ENCODE assay signal across 13 cellular contexts in genomic region chr12:102350070-102350469, GRCh38.
DNase-seq lines count a peak whose midpoint lies in the region; ATAC-seq, FAIRE-seq and TF ChIP-seq lines count a peak whose summit lies in the region.
"Had no signal": no experiment of that assay in that cellular context is flagged by ENCODE, and none has a peak within 500 bp of the region (broad histone marks: within the 10 kb centered on the region; RNA-seq: fewer than 3 reads in every experiment).

No MANE protein-coding gene starts in this region.

- DNase-seq in D341Med (ENCODE audit: low spot score) (peak; percentile 55), D721Med (ENCODE audit: insufficient read length, low spot score) (no peak), esophagus muscularis mucosa (ENCODE audit: extremely low spot score) (peak; percentile 10), retinal pigment epithelial cell (ENCODE audit: low read depth) (peak; percentile 14), DMS53 (lab: John Stamatoyannopoulos, UW) (no peak)
- DNase-seq in naive thymus-derived CD4-positive, alpha-beta T cell = no peak
- DNase-seq: BE2C; CD4-positive, alpha-beta memory T cell; H7 had no signal

- POLR2A ChIA-PET in naive thymus-derived CD4-positive, alpha-beta T cell (lab: Charles Lee) = no interaction called here

- H3K27me3 ChIP-seq in esophagus muscularis mucosa = no peaks in the 10 kb centered on the region
- H3K27me3 ChIP-seq in naive thymus-derived CD4-positive, alpha-beta T cell (ENCODE audit: control insufficient read depth in 2 of 2, insufficient read depth in 2 of 2, low read length in 2 of 2) = no peaks in the 10 kb centered on the region
- H3K27me3 ChIP-seq: BE2C had no signal

- TF ChIP-seq POLR2A in esophagus muscularis mucosa (IDR thresholded peaks at IDR 0.05; ENCODE audit: low read depth) = no peak

- H3K9me3 Mint-ChIP-seq in naive thymus-derived CD4-positive, alpha-beta T cell = peaks cover 6 to 25% (median 13%) of the 10 kb centered on the region in 11 donors

- WGBS in esophagus muscularis mucosa = 23% methylated on average over 1 of the region's 1 CpG

- H3K27me3 Mint-ChIP-seq in naive thymus-derived CD4-positive, alpha-beta T cell = peaks cover 1 to 15% (median 5%) of the 10 kb centered on the region in 5 donors

- H3K4me3 Mint-ChIP-seq in naive thymus-derived CD4-positive, alpha-beta T cell = no peak overlapping the region
- H3K4me3 Mint-ChIP-seq: CD4-positive, alpha-beta memory T cell; GM23338 had no signal

- no peak for ATAC-seq in naive thymus-derived CD4-positive, alpha-beta T cell
- ATAC-seq in HG03378 (IDR thresholded peaks at IDR 0.05; ENCODE audit: unreplicated experiment) = no peak
- ATAC-seq: A549, GM23338 had no signal

- H3K36me3 ChIP-seq in esophagus muscularis mucosa = no peaks in the 10 kb centered on the region
- no peaks in the 10 kb centered on the region for H3K36me3 ChIP-seq in naive thymus-derived CD4-positive, alpha-beta T cell (ENCODE audit: control insufficient read depth in 2 of 3, insufficient read depth in 3 of 3, low read length in 3 of 3)
- H3K36me3 ChIP-seq: BE2C had no signal

- no peak for TF ChIP-seq EP300 in esophagus muscularis mucosa (IDR thresholded peaks at IDR 0.05)

- TF ChIP-seq CTCF in D721Med (IDR thresholded peaks at IDR 0.05; ENCODE audit: insufficient read depth, missing control alignments) (no peak), esophagus muscularis mucosa (IDR thresholded peaks at IDR 0.05) (no peak), retinal pigment epithelial cell (conservative IDR thresholded peaks at IDR 0.05; ENCODE audit: low read depth, low read length) (no peak)

- intact Hi-C loops in esophagus muscularis mucosa (cut with DNase I) = no loop called here
- intact Hi-C loops in naive thymus-derived CD4-positive, alpha-beta T cell (cut with micrococcal nuclease) = no loop called here

- H3K4me1 Mint-ChIP-seq in naive thymus-derived CD4-positive, alpha-beta T cell = no peaks in the 10 kb centered on the region
- H3K4me1 Mint-ChIP-seq: CD4-positive, alpha-beta memory T cell; GM23338 had no signal

- peaks cover 0 to 8% (median 2%) of the 10 kb centered on the region in 4 donors for H3K4me1 ChIP-seq in esophagus muscularis mucosa
- H3K4me1 ChIP-seq in naive thymus-derived CD4-positive, alpha-beta T cell (ENCODE audit: control insufficient read depth in 2 of 2, insufficient read depth in 2 of 2, low read length in 2 of 2) = no peaks in the 10 kb centered on the region
- H3K4me1 ChIP-seq: A549, BE2C had no signal

- peak; percentile 92 for FAIRE-seq in D721Med (lab: Jason Lieb, UNC)
- FAIRE-seq: A549 had no signal

- CTCF ChIA-PET in naive thymus-derived CD4-positive, alpha-beta T cell (lab: Charles Lee) = no interaction called here

- no peak overlapping the region for H3K27ac ChIP-seq in esophagus muscularis mucosa (replicated peaks in 1 of 4)
- H3K27ac ChIP-seq in naive thymus-derived CD4-positive, alpha-beta T cell (ENCODE audit: low read depth, low read length) = no peak overlapping the region
- H3K27ac ChIP-seq: A549, C4-2B had no signal

- H3K27ac Mint-ChIP-seq in naive thymus-derived CD4-positive, alpha-beta T cell = no peak overlapping the region
- H3K27ac Mint-ChIP-seq: CD4-positive, alpha-beta memory T cell; GM23338 had no signal

- H3K36me3 Mint-ChIP-seq in naive thymus-derived CD4-positive, alpha-beta T cell = peaks cover 0 to 3% (median 0%) of the 10 kb centered on the region in 5 donors
- H3K36me3 Mint-ChIP-seq: CD4-positive, alpha-beta memory T cell had no signal

- H3K9me3 ChIP-seq in esophagus muscularis mucosa = peaks cover 0 to 6% (median 0%) of the 10 kb centered on the region in 4 donors
- H3K9me3 ChIP-seq in naive thymus-derived CD4-positive, alpha-beta T cell (ENCODE audit: control insufficient read depth in 2 of 3, low read length in 3 of 3) = peaks cover 0 to 7% (median 0%) of the 10 kb centered on the region in 3 experiments
- H3K9me3 ChIP-seq: BE2C had no signal

- H3K4me3 ChIP-seq in esophagus muscularis mucosa (no peak overlapping the region), retinal pigment epithelial cell (ENCODE audit: low read length) (no peak overlapping the region)
- H3K4me3 ChIP-seq in naive thymus-derived CD4-positive, alpha-beta T cell (ENCODE audit: low read length) = no peak overlapping the region
- H3K4me3 ChIP-seq: A549, GM23338 had no signal

Comparison
In these comparisons a context has a peak if more than half of its experiments do, and no peak if none do; other contexts are left out.
1. DNase-seq: peak in D341Med (single experiment), esophagus muscularis mucosa (single experiment) and retinal pigment epithelial cell (single experiment); none in D721Med (single experiment), naive thymus-derived CD4-positive, alpha-beta T cell (0 of 9) and DMS53 (single experiment).